In genomic region chr1:32249831-32250525, GRCh38 we compare ENCODE assay signal across 1 cellular context.
TF ChIP-seq lines count a peak whose summit lies in the region.

No MANE protein-coding gene starts in this region.

TF ChIP-seq in HepG2, 621 proteins besides CTCF, POLR2A, EP300 and RAD21 (continues in another document):
- TF ChIP-seq ZNF7 (CRISPR knock-in tag; IDR thresholded peaks at IDR 0.05) (no peak), ZNF639 (CRISPR knock-in tag; conservative IDR thresholded peaks at IDR 0.05) (no peak), KDM4B (CRISPR knock-in tag; IDR thresholded peaks at IDR 0.05) (no peak), ZNF816 (CRISPR knock-in tag; IDR thresholded peaks at IDR 0.05; ENCODE audit: borderline replicate concordance) (no peak), SPEN (CRISPR knock-in tag; IDR thresholded peaks at IDR 0.05; ENCODE audit: low read depth) (peak; percentile 87; the same call in 1 of the 2 replicates), TRIM24 (CRISPR knock-in tag; IDR thresholded peaks at IDR 0.05) (0 out of 2 replicates have a peak, but pooled peaks have one; percentile 9), ZSCAN9 (CRISPR knock-in tag; IDR thresholded peaks at IDR 0.05; ENCODE audit: borderline replicate concordance) (no peak), ZMYM3 (CRISPR knock-in tag; IDR thresholded peaks at IDR 0.05) (peak; percentile 89), JDP2 (CRISPR knock-in tag; IDR thresholded peaks at IDR 0.05; ENCODE audit: borderline replicate concordance) (no peak), ZNF3 (CRISPR knock-in tag; IDR thresholded peaks at IDR 0.05) (no peak), EED (CRISPR knock-in tag; IDR thresholded peaks at IDR 0.05) (no peak), TAF15 (IDR thresholded peaks at IDR 0.05; ENCODE audit: low read depth, low read length, poor library complexity, severe bottlenecking) (no peak), RFXAP (CRISPR knock-in tag; IDR thresholded peaks at IDR 0.05; ENCODE audit: borderline replicate concordance) (peak; percentile 58; the same call in 1 of the 2 replicates), ZNF230 (CRISPR knock-in tag; IDR thresholded peaks at IDR 0.05) (peak; percentile 85; the same call in 1 of the 2 replicates), ATF5 (CRISPR knock-in tag; IDR thresholded peaks at IDR 0.05; ENCODE audit: low read depth) (no peak), GATA4 (IDR thresholded peaks at IDR 0.05; ENCODE audit: borderline replicate concordance, low read depth) (peak; percentile 22; the same call in 1 of the 2 replicates), ZMAT3 (CRISPR knock-in tag; conservative IDR thresholded peaks at IDR 0.05) (no peak), BRF2 (CRISPR knock-in tag; IDR thresholded peaks at IDR 0.05) (0 out of 2 replicates have a peak, but pooled peaks have one; percentile 39), FOXK1 (CRISPR knock-in tag; IDR thresholded peaks at IDR 0.05; ENCODE audit: borderline replicate concordance, low read depth) (0 out of 2 replicates have a peak, but pooled peaks have one; percentile 46), CEBPB (IDR thresholded peaks at IDR 0.05; ENCODE audit: borderline replicate concordance, low read depth, low read length) (no peak), ZNF777 (CRISPR knock-in tag; IDR thresholded peaks at IDR 0.05) (no peak), THYN1 (CRISPR knock-in tag; IDR thresholded peaks at IDR 0.05; ENCODE audit: borderline replicate concordance, low read depth) (no peak), ZBTB34 (CRISPR knock-in tag; IDR thresholded peaks at IDR 0.05) (peak; percentile 65; the same call in 1 of the 2 replicates), TBL1XR1 (IDR thresholded peaks at IDR 0.05; ENCODE audit: borderline replicate concordance, low read length, partially characterized antibody) (peak; percentile 78), ZXDC (CRISPR knock-in tag; IDR thresholded peaks at IDR 0.05) (no peak), TEF (CRISPR knock-in tag; IDR thresholded peaks at IDR 0.05) (no peak), SOX13 (IDR thresholded peaks at IDR 0.05) (peak; percentile 76), SOX13 (CRISPR knock-in tag; conservative IDR thresholded peaks at IDR 0.05 in 1 of 2, IDR thresholded peaks at IDR 0.05 in 1 of 2) (peak in 1 of 2 experiments; percentile 72; a peak in 2 of 4 replicates), GPBP1L1 (CRISPR knock-in tag; IDR thresholded peaks at IDR 0.05) (no peak), GATAD1 (CRISPR knock-in tag; IDR thresholded peaks at IDR 0.05) (peak; percentile 74), PATZ1 (CRISPR knock-in tag; IDR thresholded peaks at IDR 0.05) (peak; percentile 90), ZBTB21 (CRISPR knock-in tag; IDR thresholded peaks at IDR 0.05) (peak; percentile 49; the same call in 1 of the 2 replicates), NCOA5 (CRISPR knock-in tag; IDR thresholded peaks at IDR 0.05) (no peak), MED1 (CRISPR knock-in tag; IDR thresholded peaks at IDR 0.05) (peak; percentile 84), ZSCAN12 (CRISPR knock-in tag; IDR thresholded peaks at IDR 0.05) (no peak), NONO (IDR thresholded peaks at IDR 0.05) (no peak), NONO (CRISPR knock-in tag; conservative IDR thresholded peaks at IDR 0.05) (peak; percentile 92), ZSCAN20 (CRISPR knock-in tag; IDR thresholded peaks at IDR 0.05; ENCODE audit: borderline replicate concordance) (no peak), HHEX (CRISPR knock-in tag; IDR thresholded peaks at IDR 0.05) (0 out of 2 replicates have a peak, but pooled peaks have one; percentile 40), ELF3 (CRISPR knock-in tag; IDR thresholded peaks at IDR 0.05) (peak; percentile 93), PCBP2 (optimal IDR thresholded peaks at IDR 0.05; ENCODE audit: low read depth, low read length, poor library complexity, severe bottlenecking) (no peak), AKAP8 (CRISPR knock-in tag; IDR thresholded peaks at IDR 0.05) (peak; percentile 54; the same call in 1 of the 2 replicates), TIGD3 (CRISPR knock-in tag; IDR thresholded peaks at IDR 0.05; ENCODE audit: borderline replicate concordance) (no peak), SALL2 (CRISPR knock-in tag; IDR thresholded peaks at IDR 0.05) (peak; percentile 86; the same call in 1 of the 2 replicates), HOMEZ (CRISPR knock-in tag; IDR thresholded peaks at IDR 0.05; ENCODE audit: low read depth) (no peak), PBX3 (CRISPR knock-in tag; IDR thresholded peaks at IDR 0.05; ENCODE audit: borderline replicate concordance) (no peak), ZGPAT (CRISPR knock-in tag; IDR thresholded peaks at IDR 0.05) (peak; percentile 72; the same call in 1 of the 2 replicates)
